36 cellular contexts compared by ENCODE assay signal in genomic region chr5:167710444-167711025, GRCh38.
DNase-seq lines count a peak whose midpoint lies in the region; ATAC-seq, FAIRE-seq and TF ChIP-seq lines count a peak whose summit lies in the region.
"Had no signal": no experiment of that assay in that cellular context is flagged by ENCODE, and none has a peak within 500 bp of the region (broad histone marks: within the 10 kb centered on the region; RNA-seq: fewer than 3 reads in every experiment).

No MANE protein-coding gene starts in this region.

- POLR2A ChIA-PET in H1 (lab: Charles Lee; ENCODE audit: partially characterized antibody): no interaction called here

- no peak overlapping the region for H2BK5ac ChIP-seq in H1 (ENCODE audit: low read depth, low read length)
- no peak overlapping the region for H2BK5ac ChIP-seq in mesendoderm (ENCODE audit: low read length)

- no peak overlapping the region for H2BK12ac ChIP-seq in H1 (ENCODE audit: low read depth, low read length)

- no peak for TF ChIP-seq RAD21 in H1 (IDR thresholded peaks at IDR 0.05 in 1 of 2, conservative IDR thresholded peaks at IDR 0.05 in 1 of 2; ENCODE audit: low read depth in 2 of 2, low read length in 2 of 2)

- H3K27ac Mint-ChIP-seq in activated naive CD4-positive, alpha-beta T cell treated with anti-CD3 and anti-CD28 coated beads, Interleukin-2, amount 50 U/mL, for 72 hours: no peak overlapping the region
- H3K27ac Mint-ChIP-seq: activated CD4-positive, alpha-beta memory T cell treated with anti-CD3 and anti-CD28 coated beads for 36 hours; activated naive CD4-positive, alpha-beta T cell treated with anti-CD3 and anti-CD28 coated beads for 36 hours; activated T-helper 1 cell treated with anti-CD3 and anti-CD28 coated beads, Interleukin-12 subunit alpha, Interleukin-12 subunit beta, Interleukin-2, Interleukin-4 antibody, amounts not matched to agents 30 ng/mL and 10 ng/mL and 1 ng/mL, durations not matched to agents 14 hours and 24 hours and 36 hours; effector memory CD8-positive, alpha-beta T cell; GM23338; neural progenitor cell; stimulated activated memory B cell treated with anti-CD40 and anti-IgM and Interleukin-4, amounts not matched to agents 10 μg/mL and 1 μg/mL and 100 μg/mL, for 72 hours had no signal

- H3K36me3 Mint-ChIP-seq in activated naive CD4-positive, alpha-beta T cell treated with anti-CD3 and anti-CD28 coated beads, Interleukin-2, amount 50 U/mL, for 72 hours: no peaks in the 10 kb centered on the region
- H3K36me3 Mint-ChIP-seq: activated CD4-positive, alpha-beta memory T cell treated with anti-CD3 and anti-CD28 coated beads for 36 hours; stimulated activated memory B cell treated with anti-CD40 and anti-IgM and Interleukin-4, amounts not matched to agents 10 μg/mL and 1 μg/mL and 100 μg/mL, for 72 hours had no signal

- H3K4me3 ChIP-seq in H1 (ENCODE audit: extremely low read depth in 1 of 4, insufficient read depth in 2 of 4, low read depth in 3 of 4, low read length in 4 of 4) (no peak overlapping the region), mesendoderm (ENCODE audit: low read length) (no peak overlapping the region), hepatocyte (no peak overlapping the region)
- H3K4me3 ChIP-seq: esophagus squamous epithelium, gastroesophageal sphincter, GM23338, lower lobe of right lung, neural progenitor cell, Peyer's patch, right lobe of liver, SJSA1, upper lobe of right lung had no signal

- 89% methylated on average over 3 of the region's 3 CpGs; no CpG with 5 or more reads in 1 of the 2 experiments for WGBS in H1 (ENCODE audit: extremely low coverage in 1 of 2, insufficient coverage in 1 of 2, insufficient read length in 1 of 2, insufficient replicate concordance in 2 of 2, low coverage in 1 of 2, low lambda C conversion rate in 2 of 2, missing lambda C conversion rate in 1 of 2), 2 experiments
- WGBS in mesendoderm (ENCODE audit: extremely low coverage, insufficient coverage, low lambda C conversion rate): no CpG with 5 or more reads among the region's 3 CpGs
- WGBS in hepatocyte (ENCODE audit: low lambda C conversion rate, missing lambda C conversion rate): 35% methylated on average over 3 of the region's 3 CpGs

- H3K4me2 ChIP-seq in H1 (ENCODE audit: insufficient read depth in 1 of 2, low read depth in 2 of 2, low read length in 2 of 2): no peak overlapping the region
- H3K4me2 ChIP-seq in mesendoderm (ENCODE audit: low read length): no peak overlapping the region
- H3K4me2 ChIP-seq in hepatocyte: no peak overlapping the region
- H3K4me2 ChIP-seq: GM23338, neural progenitor cell had no signal

- H4K8ac ChIP-seq in H1 (ENCODE audit: extremely low read depth, insufficient read depth, low read length): no peak overlapping the region
- H4K8ac ChIP-seq in mesendoderm (ENCODE audit: low read depth, low read length): no peak overlapping the region

- H4K5ac ChIP-seq in H1 (ENCODE audit: insufficient read length, low read depth, low read length) (no peak overlapping the region), mesendoderm (ENCODE audit: low read length) (no peak overlapping the region)

- H4K20me1 ChIP-seq in H1 (replicated peaks in 1 of 2; ENCODE audit: control insufficient read depth in 1 of 2, insufficient read depth in 2 of 2, low read length in 2 of 2): no peaks in the 10 kb centered on the region
- H4K20me1 ChIP-seq in hepatocyte (ENCODE audit: insufficient read depth, poor library complexity, severe bottlenecking): no peaks in the 10 kb centered on the region

- H3K36me3 ChIP-seq in H1 (ENCODE audit: control insufficient read depth in 2 of 4, insufficient read depth in 4 of 4, low read length in 3 of 4): no peaks in the 10 kb centered on the region
- H3K36me3 ChIP-seq in mesendoderm (ENCODE audit: control insufficient read depth, insufficient read depth, low read length): no peaks in the 10 kb centered on the region
- H3K36me3 ChIP-seq in hepatocyte (replicated peaks; ENCODE audit: insufficient read depth, low read depth): no peaks in the 10 kb centered on the region
- H3K36me3 ChIP-seq: esophagus squamous epithelium, gastroesophageal sphincter, lower lobe of right lung, neural progenitor cell, Peyer's patch, right lobe of liver, SJSA1, upper lobe of right lung had no signal

- no peak overlapping the region for H4K91ac ChIP-seq in H1 (replicated peaks; ENCODE audit: insufficient read length, low read length)

- no peak for TF ChIP-seq POLR2A in H1 (IDR thresholded peaks at IDR 0.05; ENCODE audit: control extremely low read depth in 1 of 2, low read depth in 2 of 2, low read length in 2 of 2)

- no peaks in the 10 kb centered on the region for H3K79me2 ChIP-seq in H1 (ENCODE audit: control insufficient read depth in 1 of 2, insufficient read depth in 2 of 2, low read length in 2 of 2)
- H3K79me2 ChIP-seq in mesendoderm (ENCODE audit: control insufficient read depth, insufficient read depth, low read length): no peaks in the 10 kb centered on the region
- H3K79me2 ChIP-seq in hepatocyte: no peaks in the 10 kb centered on the region

- peak; percentile 48 for FAIRE-seq in H1 (lab: Jason Lieb, UNC)
- FAIRE-seq: kidney, TTC549 had no signal

- H3K23me2 ChIP-seq in H1 (ENCODE audit: low read depth, low read length): no peaks in the 10 kb centered on the region

- H2BK120ac ChIP-seq in H1 (replicated peaks; ENCODE audit: low read depth, low read length) (no peak overlapping the region), mesendoderm (ENCODE audit: low read depth, low read length) (no peak overlapping the region)

- H3K27me3 ChIP-seq in H1 (replicated peaks in 1 of 4; ENCODE audit: control insufficient read depth in 3 of 4, extremely low read depth in 1 of 4, insufficient read depth in 3 of 4, low read length in 3 of 4) (no peaks in the 10 kb centered on the region), mesendoderm (ENCODE audit: insufficient read depth, low read length, poor library complexity) (no peaks in the 10 kb centered on the region), hepatocyte (no peaks in the 10 kb centered on the region)
- H3K27me3 ChIP-seq: esophagus squamous epithelium, gastroesophageal sphincter, neural progenitor cell, Peyer's patch, right lobe of liver, SJSA1, upper lobe of right lung had no signal

- H2BK15ac ChIP-seq in H1 (ENCODE audit: low read length): no peak overlapping the region
- H2BK15ac ChIP-seq in mesendoderm (replicated peaks; ENCODE audit: low read depth): no peak overlapping the region

- no peak overlapping the region for H3K14ac ChIP-seq in H1 (ENCODE audit: insufficient read length)

- H3K18ac ChIP-seq in H1 (ENCODE audit: extremely low read depth, low read length) (no peak overlapping the region), mesendoderm (ENCODE audit: low read length) (no peak overlapping the region)

- no peaks in the 10 kb centered on the region for H3K4me1 ChIP-seq in H1 (replicated peaks in 1 of 4; ENCODE audit: control insufficient read depth in 3 of 4, insufficient read depth in 4 of 4, low read length in 3 of 4)
- no peaks in the 10 kb centered on the region for H3K4me1 ChIP-seq in mesendoderm (ENCODE audit: control insufficient read depth, low read depth, low read length)
- H3K4me1 ChIP-seq in hepatocyte (ENCODE audit: insufficient read depth): no peaks in the 10 kb centered on the region
- H3K4me1 ChIP-seq: esophagus squamous epithelium, gastroesophageal sphincter, lower lobe of right lung, neural progenitor cell, Peyer's patch, right lobe of liver, upper lobe of right lung had no signal

- no peaks in the 10 kb centered on the region; the same call in 1 of the 2 replicates for H3K79me1 ChIP-seq in H1 (ENCODE audit: low read depth, low read length)
- H3K79me1 ChIP-seq in mesendoderm (ENCODE audit: low read length): no peaks in the 10 kb centered on the region

- H3K23ac ChIP-seq in H1 (ENCODE audit: insufficient read length) (no peak overlapping the region), mesendoderm (ENCODE audit: low read length) (no peak overlapping the region)

- no peak overlapping the region for H2AK5ac ChIP-seq in H1 (ENCODE audit: low read depth, low read length)
- no peak overlapping the region for H2AK5ac ChIP-seq in mesendoderm (ENCODE audit: low read length)

- H3K56ac ChIP-seq in H1 (replicated peaks; ENCODE audit: insufficient read length, low read depth, low read length) (no peak overlapping the region), mesendoderm (ENCODE audit: low read length) (no peak overlapping the region)

- TF ChIP-seq CTCF in H1 (IDR thresholded peaks at IDR 0.05; ENCODE audit: control extremely low read depth in 1 of 3, insufficient read depth in 1 of 3, low read depth in 1 of 3, low read length in 3 of 3) (no peak), hepatocyte (IDR thresholded peaks at IDR 0.05; ENCODE audit: poor library complexity) (no peak)

- H3K9ac ChIP-seq in H1 (replicated peaks in 1 of 4; ENCODE audit: extremely low read depth in 1 of 4, low read depth in 3 of 4, low read length in 3 of 4) (no peak overlapping the region), mesendoderm (ENCODE audit: low read length) (no peak overlapping the region)
- H3K9ac ChIP-seq: neural progenitor cell had no signal

- no peak for TF ChIP-seq EP300 in H1 (IDR thresholded peaks at IDR 0.05; ENCODE audit: borderline replicate concordance in 1 of 2, low read depth in 2 of 2, low read length in 2 of 2)

- H3K9me3 ChIP-seq in H1 (ENCODE audit: insufficient read depth in 2 of 2, low read depth in 1 of 2, low read length in 1 of 2): no peaks in the 10 kb centered on the region
- H3K9me3 ChIP-seq in hepatocyte (ENCODE audit: low read depth): no peaks in the 10 kb centered on the region
- H3K9me3 ChIP-seq: esophagus squamous epithelium, gastroesophageal sphincter, lower lobe of right lung, Peyer's patch, right lobe of liver, upper lobe of right lung had no signal

- peaks cover 0 to 6% of the 10 kb centered on the region in 2 donors for H3K9me3 Mint-ChIP-seq in activated naive CD4-positive, alpha-beta T cell treated with anti-CD3 and anti-CD28 coated beads, Interleukin-2, amount 50 U/mL, for 72 hours
- H3K9me3 Mint-ChIP-seq: activated CD4-positive, alpha-beta memory T cell treated with anti-CD3 and anti-CD28 coated beads for 36 hours; activated T-helper 1 cell treated with anti-CD3 and anti-CD28 coated beads, Interleukin-12 subunit alpha, Interleukin-12 subunit beta, Interleukin-2, Interleukin-4 antibody, amounts not matched to agents 30 ng/mL and 10 ng/mL and 1 ng/mL, durations not matched to agents 14 hours and 24 hours and 36 hours; GM23338 had no signal

- H3K4ac ChIP-seq in H1 (replicated peaks; ENCODE audit: insufficient read length, low read depth, low read length) (no peak overlapping the region), mesendoderm (ENCODE audit: low read depth, low read length) (no peak overlapping the region)

- CTCF ChIA-PET in H1 (lab: Charles Lee; ENCODE audit: partially characterized antibody): interaction anchor here (0.7 to 5.7 kb wide), 4 partner anchors 12 to 308 kb away, joined by 3 to 24 read pairs (median 3); no protein-coding TSS in a partner anchor

- H2AFZ ChIP-seq in H1 (ENCODE audit: low read length) (no peak overlapping the region), hepatocyte (no peak overlapping the region)
- H2AFZ ChIP-seq: GM23338, neural progenitor cell had no signal

- DNase-seq in EL: peak; percentile 41
- DNase-seq in M059J (ENCODE audit: low read depth): peak; percentile 83
- DNase-seq in H1 (ENCODE audit: low read depth in 1 of 2, low spot score in 2 of 2): no peak
- peak; percentile 47 for DNase-seq in mesendoderm
- no peak for DNase-seq in SHP77 treated with DMSO at 0.1 percent for 48 hours (lab: John Stamatoyannopoulos, UW)
- no peak for DNase-seq in hepatocyte (ENCODE audit: low spot score)
- DNase-seq in activated naive CD4-positive, alpha-beta T cell treated with anti-CD3 and anti-CD28 coated beads, Interleukin-2, amount 50 U/mL, for 72 hours (ENCODE audit: low spot score in 2 of 2): no peak
- DNase-seq: activated CD4-positive, alpha-beta memory T cell treated with anti-CD3 and anti-CD28 coated beads for 36 hours; activated CD8-positive, alpha-beta memory T cell treated with anti-CD3 and anti-CD28 coated beads, Interleukin-2, amount 50 U/mL, for 4 hours; activated naive CD4-positive, alpha-beta T cell treated with anti-CD3 and anti-CD28 coated beads for 36 hours; amygdala; C1 segment of cervical spinal cord; COR-L47; cortex of kidney; effector memory CD8-positive, alpha-beta T cell; esophagus squamous epithelium; hypothalamus; kidney; lower lobe of right lung; NCI-H1092; NCI-H187 treated with DMSO at 0.1 percent for 48 hours; NCI-H524 treated with DMSO at 0.1 percent for 48 hours; Peyer's patch; right lobe of liver; stimulated activated CD4-positive, alpha-beta T cell treated with anti-CD3 and anti-CD28 coated beads, Interleukin-4, amount 100 ng/mL, for 4 hours; substantia nigra; upper lobe of right lung had no signal

- H2BK20ac ChIP-seq in H1 (ENCODE audit: low read length): no peak overlapping the region

- ATAC-seq in HG02759 (IDR thresholded peaks at IDR 0.05; ENCODE audit: unreplicated experiment): no peak
- ATAC-seq in activated naive CD4-positive, alpha-beta T cell treated with anti-CD3 and anti-CD28 coated beads, Interleukin-2, amount 50 U/mL, for 72 hours: no peak
- ATAC-seq: activated CD4-positive, CD25-positive, alpha-beta regulatory T cell treated with anti-CD3 and anti-CD28 coated beads, Interleukin-2, amount 50 U/mL, for 24 hours; effector memory CD8-positive, alpha-beta T cell; gastroesophageal sphincter; GM23338; lower lobe of right lung; right lobe of liver; stimulated activated memory B cell treated with anti-CD40 and anti-IgM and Interleukin-4, amounts not matched to agents 10 μg/mL and 1 μg/mL and 100 μg/mL, for 72 hours; upper lobe of right lung had no signal

- H3K27ac ChIP-seq in H1 (ENCODE audit: low read depth, low read length) (no peak overlapping the region), mesendoderm (ENCODE audit: low read depth, low read length) (no peak overlapping the region), hepatocyte (no peak overlapping the region)
- H3K27ac ChIP-seq: esophagus squamous epithelium, gastroesophageal sphincter, lower lobe of right lung, neural progenitor cell, Peyer's patch, right lobe of liver, SJSA1, upper lobe of right lung had no signal

- H3K9me2 ChIP-seq in hepatocyte (replicated peaks; ENCODE audit: insufficient read depth): no peaks in the 10 kb centered on the region

Comparison
In these comparisons a context has a peak if more than half of its experiments do, and no peak if none do; other contexts are left out.
1. DNase-seq: peak in EL (single experiment), M059J (single experiment) and mesendoderm (single experiment); none in H1 (0 of 2), SHP77 treated with DMSO at 0.1 percent for 48 hours (single experiment), hepatocyte (single experiment) and activated naive CD4-positive, alpha-beta T cell treated with anti-CD3 and anti-CD28 coated beads, Interleukin-2, amount 50 U/mL, for 72 hours (0 of 2).